In the genomic region with DNA sequence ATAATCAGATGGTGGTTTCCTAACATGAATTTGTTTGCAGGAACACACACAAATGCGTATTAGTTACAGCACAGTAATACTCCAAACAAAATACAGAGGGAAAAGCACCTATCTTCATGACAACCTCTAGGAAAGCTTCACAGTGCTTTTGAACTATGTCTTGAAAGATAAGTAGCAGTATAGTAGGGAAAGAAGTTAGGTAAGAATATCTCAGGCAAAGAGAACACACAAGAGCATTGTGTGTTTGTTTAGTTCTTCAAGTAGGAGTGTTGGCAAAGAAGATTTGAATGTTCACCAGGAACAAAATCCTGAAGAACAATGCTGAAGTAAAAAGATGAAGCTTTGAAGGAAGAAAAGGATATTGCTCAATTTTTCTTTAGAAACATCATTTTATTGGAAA, we compare ENCODE assay signal across 40 cellular contexts. TPM values are rescaled to one million over a fixed set of nuclear protein-coding genes. Genes with fewer than 3 reads are reported as not detected.
"Had no signal": no experiment of that assay in that cellular context is flagged by ENCODE, and none has a peak within 500 bp of the region (broad histone marks: within the 10 kb centered on the region; RNA-seq: fewer than 3 reads in every experiment).

No MANE protein-coding gene starts in this region.

- ATAC-seq: activated naive CD4-positive, alpha-beta T cell treated with anti-CD3 and anti-CD28 coated beads, Interleukin-2, amount 50 U/mL, for 72 hours; activated naive CD8-positive, alpha-beta T cell treated with anti-CD3 and anti-CD28 coated beads, Interleukin-2, amount 50 U/mL, for 24 hours; activated T-cell treated with anti-CD3 and anti-CD28 coated beads, Interleukin-2, amount 50 U/mL, for 4 hours; activated T-cell treated with anti-CD3 and anti-CD28 coated beads, Interleukin-2, amount 50 U/mL, for 72 hours; activated T-helper 17 cell treated with anti-CD3 and anti-CD28 coated beads, Interleukin-2, amount 50 U/mL, for 72 hours; body of pancreas had no signal

- H3K4me3 ChIP-seq: adrenal gland, ascending aorta, body of pancreas, breast epithelium, cardiac muscle cell had no signal

- H3K9me3 ChIP-seq: adrenal gland, ascending aorta, breast epithelium had no signal

- H3K4me1 Mint-ChIP-seq: activated naive CD4-positive, alpha-beta T cell treated with anti-CD3 and anti-CD28 coated beads, Interleukin-2, amount 10 ng/mL, durations not matched to agents 7 days and 5 days; activated naive CD4-positive, alpha-beta T cell treated with anti-CD3 and anti-CD28 coated beads, Interleukin-2, amount 50 U/mL, for 24 hours; activated naive CD8-positive, alpha-beta T cell treated with anti-CD3 and anti-CD28 coated beads for 36 hours; activated naive CD8-positive, alpha-beta T cell treated with anti-CD3 and anti-CD28 coated beads, Interleukin-2, amount 10 ng/mL, durations not matched to agents 7 days and 5 days; activated naive CD8-positive, alpha-beta T cell treated with anti-CD3 and anti-CD28 coated beads, Interleukin-2, amount 50 U/mL, for 24 hours; activated T-helper 17 cell treated with anti-CD3 and anti-CD28 coated beads, Interleukin-2, amount 50 U/mL, for 72 hours; central memory CD8-positive, alpha-beta T cell had no signal

- H3K27ac Mint-ChIP-seq: activated naive CD4-positive, alpha-beta T cell treated with anti-CD3 and anti-CD28 coated beads for 36 hours; activated naive CD4-positive, alpha-beta T cell treated with anti-CD3 and anti-CD28 coated beads, Interleukin-2, amount 10 ng/mL, durations not matched to agents 7 days and 5 days; activated naive CD4-positive, alpha-beta T cell treated with anti-CD3 and anti-CD28 coated beads, Interleukin-2, amount 50 U/mL, for 24 hours; activated naive CD4-positive, alpha-beta T cell treated with anti-CD3 and anti-CD28 coated beads, Interleukin-2, amount 50 U/mL, for 72 hours; activated naive CD8-positive, alpha-beta T cell; activated naive CD8-positive, alpha-beta T cell treated with anti-CD3 and anti-CD28 coated beads for 36 hours; activated naive CD8-positive, alpha-beta T cell treated with anti-CD3 and anti-CD28 coated beads, Interleukin-2, amount 10 ng/mL, durations not matched to agents 7 days and 5 days; activated naive CD8-positive, alpha-beta T cell treated with anti-CD3 and anti-CD28 coated beads, Interleukin-2, amount 50 U/mL, for 24 hours; activated T-cell treated with anti-CD3 and anti-CD28 coated beads, Interleukin-2, amount 50 U/mL, for 24 hours; activated T-cell treated with anti-CD3 and anti-CD28 coated beads, Interleukin-2, amount 50 U/mL, for 72 hours; activated T-helper 1 cell treated with anti-CD3 and anti-CD28 coated beads, Interleukin-12 subunit alpha, Interleukin-12 subunit beta, Interleukin-2, Interleukin-4 antibody, amounts not matched to agents 30 ng/mL and 10 ng/mL and 1 ng/mL, durations not matched to agents 14 hours and 24 hours and 36 hours; activated T-helper 17 cell treated with anti-CD3 and anti-CD28 coated beads, Interleukin-2, amount 50 U/mL, for 72 hours; activated T-helper 2 cell treated with anti-CD3 and anti-CD28 coated beads, Interferon-gamma antibody, Interleukin-2, Interleukin-4, amounts not matched to agents 10 μg/mL and 5 μg/mL and 100 μg/mL, durations not matched to agents 14 hours and 24 hours and 36 hours; brain had no signal

- H3K4me1 ChIP-seq: adrenal gland, ascending aorta, body of pancreas, breast epithelium had no signal

- H3K27me3 Mint-ChIP-seq: activated naive CD8-positive, alpha-beta T cell treated with anti-CD3 and anti-CD28 coated beads, Interleukin-2, amount 10 ng/mL, durations not matched to agents 7 days and 5 days; brain had no signal

- FAIRE-seq: astrocyte, bronchial epithelial cell had no signal

- H3K36me3 ChIP-seq: adrenal gland, ascending aorta, brain microvascular endothelial cell, breast epithelium, cardiac muscle cell had no signal

- H3K27me3 ChIP-seq: adrenal gland, ascending aorta, body of pancreas, brain microvascular endothelial cell, breast epithelium, cardiac muscle cell had no signal

- H3K36me3 Mint-ChIP-seq: activated naive CD4-positive, alpha-beta T cell treated with anti-CD3 and anti-CD28 coated beads, Interleukin-2, amount 10 ng/mL, durations not matched to agents 7 days and 5 days; activated naive CD4-positive, alpha-beta T cell treated with anti-CD3 and anti-CD28 coated beads, Interleukin-2, amount 50 U/mL, for 24 hours; activated naive CD4-positive, alpha-beta T cell treated with anti-CD3 and anti-CD28 coated beads, Interleukin-2, amount 50 U/mL, for 72 hours; activated naive CD8-positive, alpha-beta T cell; activated naive CD8-positive, alpha-beta T cell treated with anti-CD3 and anti-CD28 coated beads for 36 hours; activated naive CD8-positive, alpha-beta T cell treated with anti-CD3 and anti-CD28 coated beads, Interleukin-2, amount 10 ng/mL, durations not matched to agents 7 days and 5 days had no signal

- DNase-seq: activated effector memory CD4-positive, alpha-beta T cell treated with anti-CD3 and anti-CD28 coated beads, Interleukin-2, amount 50 U/mL, for 16 hours; activated effector memory CD4-positive, alpha-beta T cell treated with Interleukin-2 at 50 U/mL for 16 hours; activated gamma-delta T cell; activated gamma-delta T cell treated with Interleukin-2 at 50 U/mL for 16 hours; activated naive CD4-positive, alpha-beta T cell; activated naive CD4-positive, alpha-beta T cell treated with anti-CD3 and anti-CD28 coated beads for 36 hours; activated naive CD4-positive, alpha-beta T cell treated with anti-CD3 and anti-CD28 coated beads, Interleukin-2, amount 10 ng/mL, durations not matched to agents 7 days and 5 days; activated naive CD4-positive, alpha-beta T cell treated with anti-CD3 and anti-CD28 coated beads, Interleukin-2, amount 50 U/mL, for 16 hours; activated naive CD4-positive, alpha-beta T cell treated with Interleukin-2 at 50 U/mL for 16 hours; activated naive CD8-positive, alpha-beta T cell treated with anti-CD3 and anti-CD28 coated beads for 36 hours; activated naive CD8-positive, alpha-beta T cell treated with anti-CD3 and anti-CD28 coated beads, Interleukin-2, amount 10 ng/mL, durations not matched to agents 7 days and 5 days; activated naive CD8-positive, alpha-beta T cell treated with anti-CD3 and anti-CD28 coated beads, Interleukin-2, amount 50 U/mL, for 24 hours; activated T-cell treated with anti-CD3 and anti-CD28 coated beads, Interleukin-2, amount 50 U/mL, for 1 hour; activated T-cell treated with anti-CD3 and anti-CD28 coated beads, Interleukin-2, amount 50 U/mL, for 24 hours; activated T-cell treated with anti-CD3 and anti-CD28 coated beads, Interleukin-2, amount 50 U/mL, for 4 hours; activated T-cell treated with anti-CD3 and anti-CD28 coated beads, Interleukin-2, amount 50 U/mL, for 48 hours; activated T-cell treated with anti-CD3 and anti-CD28 coated beads, Interleukin-2, amount 50 U/mL, for 72 hours; adrenal gland; amniotic stem cell; amygdala; anterior cingulate cortex; aorta; body of pancreas; brain microvascular endothelial cell; caudate nucleus; central memory CD4-positive, alpha-beta T cell; cerebellar nuclear complex had no signal

- H3K9me3 Mint-ChIP-seq: activated naive CD4-positive, alpha-beta T cell treated with anti-CD3 and anti-CD28 coated beads for 36 hours; activated naive CD4-positive, alpha-beta T cell treated with anti-CD3 and anti-CD28 coated beads, Interleukin-2, amount 10 ng/mL, durations not matched to agents 7 days and 5 days; activated naive CD4-positive, alpha-beta T cell treated with anti-CD3 and anti-CD28 coated beads, Interleukin-2, amount 50 U/mL, for 24 hours; activated naive CD4-positive, alpha-beta T cell treated with anti-CD3 and anti-CD28 coated beads, Interleukin-2, amount 50 U/mL, for 72 hours; activated naive CD8-positive, alpha-beta T cell treated with anti-CD3 and anti-CD28 coated beads for 36 hours; activated naive CD8-positive, alpha-beta T cell treated with anti-CD3 and anti-CD28 coated beads, Interleukin-2, amount 10 ng/mL, durations not matched to agents 7 days and 5 days; activated naive CD8-positive, alpha-beta T cell treated with anti-CD3 and anti-CD28 coated beads, Interleukin-2, amount 50 U/mL, for 24 hours; activated T-cell treated with anti-CD3 and anti-CD28 coated beads, Interleukin-2, amount 50 U/mL, for 24 hours; activated T-cell treated with anti-CD3 and anti-CD28 coated beads, Interleukin-2, amount 50 U/mL, for 4 hours; activated T-cell treated with anti-CD3 and anti-CD28 coated beads, Interleukin-2, amount 50 U/mL, for 72 hours; activated T-helper 1 cell treated with anti-CD3 and anti-CD28 coated beads, Interleukin-12 subunit alpha, Interleukin-12 subunit beta, Interleukin-2, Interleukin-4 antibody, amounts not matched to agents 30 ng/mL and 10 ng/mL and 1 ng/mL, durations not matched to agents 14 hours and 24 hours and 36 hours; activated T-helper 17 cell treated with anti-CD3 and anti-CD28 coated beads, Interleukin-2, amount 50 U/mL, for 72 hours; activated T-helper 2 cell treated with anti-CD3 and anti-CD28 coated beads, Interferon-gamma antibody, Interleukin-2, Interleukin-4, amounts not matched to agents 10 μg/mL and 5 μg/mL and 100 μg/mL, durations not matched to agents 14 hours and 24 hours and 36 hours; central memory CD8-positive, alpha-beta T cell had no signal

- H3K4me3 Mint-ChIP-seq: activated naive CD4-positive, alpha-beta T cell treated with anti-CD3 and anti-CD28 coated beads for 36 hours; activated naive CD4-positive, alpha-beta T cell treated with anti-CD3 and anti-CD28 coated beads, Interleukin-2, amount 10 ng/mL, durations not matched to agents 7 days and 5 days; activated naive CD4-positive, alpha-beta T cell treated with anti-CD3 and anti-CD28 coated beads, Interleukin-2, amount 50 U/mL, for 24 hours; activated naive CD8-positive, alpha-beta T cell; activated naive CD8-positive, alpha-beta T cell treated with anti-CD3 and anti-CD28 coated beads for 36 hours; activated naive CD8-positive, alpha-beta T cell treated with anti-CD3 and anti-CD28 coated beads, Interleukin-2, amount 10 ng/mL, durations not matched to agents 7 days and 5 days; activated naive CD8-positive, alpha-beta T cell treated with anti-CD3 and anti-CD28 coated beads, Interleukin-2, amount 50 U/mL, for 24 hours; activated T-cell treated with anti-CD3 and anti-CD28 coated beads, Interleukin-2, amount 50 U/mL, for 24 hours; activated T-cell treated with anti-CD3 and anti-CD28 coated beads, Interleukin-2, amount 50 U/mL, for 4 hours; activated T-cell treated with anti-CD3 and anti-CD28 coated beads, Interleukin-2, amount 50 U/mL, for 72 hours; activated T-helper 1 cell treated with anti-CD3 and anti-CD28 coated beads, Interleukin-12 subunit alpha, Interleukin-12 subunit beta, Interleukin-2, Interleukin-4 antibody, amounts not matched to agents 30 ng/mL and 10 ng/mL and 1 ng/mL, durations not matched to agents 14 hours and 24 hours and 36 hours; activated T-helper 17 cell treated with anti-CD3 and anti-CD28 coated beads, Interleukin-2, amount 50 U/mL, for 72 hours; brain; central memory CD8-positive, alpha-beta T cell had no signal

- H3K27ac ChIP-seq: adrenal gland, ascending aorta, body of pancreas, brain microvascular endothelial cell, breast epithelium, cardiac muscle cell had no signal

RNA-seq across cellular contexts. Expression of a gene that starts 54.1 kb away (rescaled TPM):
- total RNA-seq: activated naive CD4-positive, alpha-beta T cell treated with anti-CD3 and anti-CD28 coated beads for 36 hours; activated T-cell treated with anti-CD3 and anti-CD28 coated beads, Interleukin-2, amount 50 U/mL, for 72 hours; activated T-helper 1 cell treated with anti-CD3 and anti-CD28 coated beads, Interleukin-12 subunit alpha, Interleukin-12 subunit beta, Interleukin-2, Interleukin-4 antibody, amounts not matched to agents 30 ng/mL and 10 ng/mL and 1 ng/mL, durations not matched to agents 14 hours and 24 hours and 36 hours; activated T-helper 2 cell treated with anti-CD3 and anti-CD28 coated beads, Interferon-gamma antibody, Interleukin-2, Interleukin-4, amounts not matched to agents 10 μg/mL and 5 μg/mL and 100 μg/mL, durations not matched to agents 14 hours and 24 hours and 36 hours; ascending aorta had no signal
